1 cellular context compared by ENCODE assay signal in genomic region chrX:154805696-154806091, GRCh38.
TF ChIP-seq lines count a peak whose summit lies in the region.

No MANE protein-coding gene starts in this region.

TF ChIP-seq in HepG2, 621 proteins besides CTCF, POLR2A, EP300 and RAD21:
- no peak for TF ChIP-seq JARID2 (CRISPR knock-in tag; IDR thresholded peaks at IDR 0.05; ENCODE audit: insufficient replicate concordance)
- 0 out of 2 replicates have a peak, but pooled peaks have one; percentile 5 for TF ChIP-seq BCL3 (CRISPR knock-in tag; IDR thresholded peaks at IDR 0.05)
